In the genomic region with DNA sequence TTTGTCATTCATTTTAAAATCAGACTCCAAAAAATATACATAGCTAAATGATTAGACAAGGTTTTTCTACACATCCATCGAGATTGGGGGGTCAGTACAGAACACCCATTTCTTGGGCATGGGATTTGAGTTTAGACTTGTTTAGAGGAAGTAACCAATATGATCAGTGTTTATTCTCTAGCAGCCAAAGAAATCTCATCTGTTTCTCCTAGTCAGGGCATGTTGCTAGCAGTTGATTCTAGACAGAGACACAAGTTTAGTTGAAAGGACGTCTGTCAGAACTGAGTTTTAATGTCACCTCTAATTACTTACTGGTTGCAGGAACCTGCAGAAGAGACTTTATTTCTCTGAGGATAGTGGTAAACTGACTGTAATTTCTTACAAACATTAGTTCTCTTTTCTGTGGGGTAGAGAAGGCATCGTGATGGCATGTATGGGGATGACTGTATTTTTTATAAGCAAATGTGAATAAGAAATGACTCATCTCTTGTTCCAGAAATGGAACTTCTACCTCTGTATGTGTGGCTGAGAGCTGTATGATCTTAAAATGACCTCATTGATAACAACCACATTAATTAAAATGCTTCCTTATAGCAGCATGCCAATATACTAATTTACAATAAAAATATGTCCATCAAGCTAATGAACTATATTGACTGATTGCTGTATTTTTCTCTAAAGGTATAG, we compare ENCODE assay signal across 17 cellular contexts. TPM values are rescaled to one million over a fixed set of nuclear protein-coding genes. Genes with fewer than 3 reads are reported as not detected.
DNase-seq lines count a peak whose midpoint lies in the region; ATAC-seq and TF ChIP-seq lines count a peak whose summit lies in the region.
"Had no signal": no experiment of that assay in that cellular context is flagged by ENCODE, and none has a peak within 500 bp of the region (broad histone marks: within the 10 kb centered on the region; RNA-seq: fewer than 3 reads in every experiment).

No MANE protein-coding gene starts in this region.

- no peaks in the 10 kb centered on the region for H3K36me3 ChIP-seq in brain microvascular endothelial cell (replicated peaks)
- no peaks in the 10 kb centered on the region for H3K36me3 ChIP-seq in osteoblast (ENCODE audit: insufficient read depth, low read length)
- H3K36me3 ChIP-seq: gastroesophageal sphincter, suprapubic skin had no signal

- peaks cover 18% of the 10 kb centered on the region for H3K4me1 ChIP-seq in osteoblast (ENCODE audit: insufficient read depth, low read length)
- H3K4me1 ChIP-seq: suprapubic skin had no signal

- H3K9me3 Mint-ChIP-seq in nephron progenitor cell: no peaks in the 10 kb centered on the region
- H3K9me3 Mint-ChIP-seq: CD14-positive monocyte had no signal

- peak overlapping the region; percentile 46 for H3K4me2 ChIP-seq in osteoblast (ENCODE audit: insufficient read depth, low read length)

- H3K27ac ChIP-seq in brain microvascular endothelial cell: peak overlapping the region; percentile 39
- H3K27ac ChIP-seq in osteoblast (ENCODE audit: low read depth, low read length): no peak overlapping the region
- H3K27ac ChIP-seq: gastroesophageal sphincter, suprapubic skin had no signal

- no peaks in the 10 kb centered on the region for H4K20me1 ChIP-seq in osteoblast (ENCODE audit: insufficient read depth, low read length)

- no peaks in the 10 kb centered on the region for H3K36me3 Mint-ChIP-seq in nephron progenitor cell (ENCODE audit: low read depth)
- H3K36me3 Mint-ChIP-seq: activated CD8-positive, alpha-beta memory T cell treated with anti-CD3 and anti-CD28 coated beads, Interleukin-2, amount 10 ng/mL, durations not matched to agents 7 days and 5 days; CD14-positive monocyte; naive B cell had no signal

- H2AFZ ChIP-seq in osteoblast (ENCODE audit: low read length): no peak overlapping the region

- peaks cover 5% of the 10 kb centered on the region for H3K27me3 Mint-ChIP-seq in nephron progenitor cell (ENCODE audit: low read depth, poor library complexity)

- no peaks in the 10 kb centered on the region for H3K4me1 Mint-ChIP-seq in nephron progenitor cell
- H3K4me1 Mint-ChIP-seq: activated CD8-positive, alpha-beta memory T cell treated with anti-CD3 and anti-CD28 coated beads, Interleukin-2, amount 10 ng/mL, durations not matched to agents 7 days and 5 days; naive B cell had no signal

- no peak overlapping the region for H3K4me3 Mint-ChIP-seq in nephron progenitor cell
- H3K4me3 Mint-ChIP-seq: activated CD8-positive, alpha-beta memory T cell treated with anti-CD3 and anti-CD28 coated beads, Interleukin-2, amount 10 ng/mL, durations not matched to agents 7 days and 5 days; CD14-positive monocyte; naive B cell had no signal

- TF ChIP-seq CTCF in brain microvascular endothelial cell (IDR thresholded peaks at IDR 0.05; ENCODE audit: low read depth, low read length, missing control alignments): no peak
- no peak for TF ChIP-seq CTCF in osteoblast (IDR thresholded peaks at IDR 0.05; ENCODE audit: extremely low read depth, low read depth, low read length)
- no peak for TF ChIP-seq CTCF in nephron progenitor cell (IDR thresholded peaks at IDR 0.05)

- H3K4me3 ChIP-seq in brain microvascular endothelial cell (ENCODE audit: low read depth, low read length) (no peak overlapping the region), osteoblast (ENCODE audit: insufficient read depth, low read length) (no peak overlapping the region)
- H3K4me3 ChIP-seq: gastroesophageal sphincter, suprapubic skin had no signal

- H3K27me3 ChIP-seq in brain microvascular endothelial cell (replicated peaks) (no peaks in the 10 kb centered on the region), osteoblast (ENCODE audit: insufficient read depth, low read length) (no peaks in the 10 kb centered on the region)
- H3K27me3 ChIP-seq: gastroesophageal sphincter, suprapubic skin had no signal

- no peaks in the 10 kb centered on the region for H3K79me2 ChIP-seq in osteoblast (ENCODE audit: insufficient read depth, low read length)

- in situ Hi-C loops in Caki2 (cut with HindIII; ENCODE audit: low pct_unique_long_range_greater_than_20kb, low sequenced_read_pairs): no loop called here
- in situ Hi-C loops in brain microvascular endothelial cell (cut with HindIII; ENCODE audit: low pct_ligation_motif_present, low sequenced_read_pairs): no loop called here

- ATAC-seq in HG02840 (IDR thresholded peaks at IDR 0.05; ENCODE audit: low FRiP score, unreplicated experiment): no peak
- ATAC-seq: activated CD8-positive, alpha-beta memory T cell treated with anti-CD3 and anti-CD28 coated beads, Interleukin-2, amount 10 ng/mL, durations not matched to agents 7 days and 5 days; gastroesophageal sphincter had no signal

- DNase-seq in Caki2 (ENCODE audit: low read depth) (peak; percentile 16), HT-29 (ENCODE audit: low spot score) (peak; percentile 33), brain microvascular endothelial cell (no peak), osteoblast (ENCODE audit: insufficient read length, low spot score, missing footprints) (no peak), nephron progenitor cell (no peak), NCI-H1694 treated with DMSO at 0.1 percent for 48 hours (lab: John Stamatoyannopoulos, UW) (no peak), HuH-7.5 (ENCODE audit: low spot score) (no peak)
- DNase-seq: activated CD8-positive, alpha-beta memory T cell treated with anti-CD3 and anti-CD28 coated beads, Interleukin-2, amount 10 ng/mL, durations not matched to agents 7 days and 5 days; amygdala; kidney; naive B cell; NCI-H1694; SIG-M5 had no signal

- no peaks in the 10 kb centered on the region for H3K9me3 ChIP-seq in osteoblast (ENCODE audit: low read depth, low read length)
- H3K9me3 ChIP-seq: gastroesophageal sphincter, suprapubic skin had no signal

- no peak overlapping the region for H3K27ac Mint-ChIP-seq in nephron progenitor cell
- H3K27ac Mint-ChIP-seq: activated CD8-positive, alpha-beta memory T cell treated with anti-CD3 and anti-CD28 coated beads, Interleukin-2, amount 10 ng/mL, durations not matched to agents 7 days and 5 days; CD14-positive monocyte; naive B cell had no signal

RNA-seq across cellular contexts. Expression of gene RHOBTB1, which starts 30.6 kb away (rescaled TPM):
- total RNA-seq in Caki2 (2014; rRNA removed; shearing (Covaris generic); ENCODE audit: low replicate concordance): 23.6 and 26.7 TPM in 2 replicates
- 1.3 and 1.4 TPM in 2 replicates for total RNA-seq in HT-29 (2014; rRNA removed; shearing (Covaris generic))
- 32.9 and 38.0 TPM in 2 replicates for total RNA-seq in osteoblast

Comparison
In these comparisons a context has a peak if more than half of its experiments do, and no peak if none do; other contexts are left out.
1. DNase-seq: peak in Caki2 (single experiment) and HT-29 (single experiment); none in brain microvascular endothelial cell (single experiment), osteoblast (single experiment), nephron progenitor cell (single experiment), NCI-H1694 treated with DMSO at 0.1 percent for 48 hours (single experiment) and HuH-7.5 (single experiment).
2. RNA of gene RHOBTB1, which starts 30.6 kb away (total RNA-seq): 32.9 to 38.0 TPM in osteoblast and 23.6 to 26.7 TPM in Caki2; 1.3 to 1.4 TPM in HT-29; every median in the first group is over 10 times any median in the second.